Comparison of ENCODE assay signal across 15 cellular contexts in the genomic region with DNA sequence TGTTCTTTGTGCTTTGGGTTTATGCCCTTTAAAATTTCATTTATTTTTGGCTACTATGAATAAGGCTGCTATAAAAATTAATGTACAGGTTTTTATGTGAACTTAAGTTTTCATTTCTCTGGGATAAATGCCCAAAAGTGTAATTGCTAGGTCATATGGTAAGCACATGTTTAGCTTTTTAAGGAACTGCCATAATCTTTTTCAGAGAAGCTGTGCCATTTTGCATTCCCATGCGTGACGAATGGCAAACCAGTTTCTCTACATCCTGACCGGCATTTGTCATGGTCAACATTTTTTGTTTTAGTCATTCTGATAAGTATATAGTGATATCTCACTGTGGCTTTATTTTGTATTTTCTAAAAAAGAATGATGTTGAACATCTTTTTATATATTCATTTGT.
"Had no signal": no experiment of that assay in that cellular context is flagged by ENCODE, and none has a peak within 500 bp of the region (broad histone marks: within the 10 kb centered on the region; RNA-seq: fewer than 3 reads in every experiment).

No MANE protein-coding gene starts in this region.

- DNase-seq: activated CD4-positive, alpha-beta T cell treated with anti-CD3 and anti-CD28 coated beads for 1 hour; activated CD4-positive, alpha-beta T cell treated with anti-CD3 and anti-CD28 coated beads, Interleukin-2, amount 50 U/mL, for 48 hours; activated CD8-positive, alpha-beta memory T cell treated with anti-CD3 and anti-CD28 coated beads, Interleukin-2, amount 10 ng/mL, durations not matched to agents 7 days and 5 days; activated effector memory CD4-positive, alpha-beta T cell treated with anti-CD3 and anti-CD28 coated beads, Interleukin-2, amount 50 U/mL, for 16 hours; activated naive CD8-positive, alpha-beta T cell treated with anti-CD3 and anti-CD28 coated beads for 36 hours; activated T-cell treated with anti-CD3 and anti-CD28 coated beads, Interleukin-2, amount 50 U/mL, for 4 hours; aorta; foreskin keratinocyte; mammary epithelial cell; naive thymus-derived CD4-positive, alpha-beta T cell; T-cell; T1000; tibial artery had no signal

- H3K4me3 ChIP-seq: cardiac muscle cell, smooth muscle cell, tibial artery had no signal

- ATAC-seq: activated CD8-positive, alpha-beta memory T cell treated with anti-CD3 and anti-CD28 coated beads, Interleukin-2, amount 10 ng/mL, durations not matched to agents 7 days and 5 days; activated T-cell treated with anti-CD3 and anti-CD28 coated beads, Interleukin-2, amount 50 U/mL, for 4 hours; foreskin keratinocyte; naive thymus-derived CD4-positive, alpha-beta T cell; T-cell had no signal
